Comparison of ENCODE assay signal across 25 cellular contexts in genomic region chr9:34366365-34366764, GRCh38. TPM values are rescaled to one million over a fixed set of nuclear protein-coding genes. Genes with fewer than 3 reads are reported as not detected.
DNase-seq lines count a peak whose midpoint lies in the region; ATAC-seq, FAIRE-seq and TF ChIP-seq lines count a peak whose summit lies in the region.
"Had no signal": no experiment of that assay in that cellular context is flagged by ENCODE, and none has a peak within 500 bp of the region (broad histone marks: within the 10 kb centered on the region; RNA-seq: fewer than 3 reads in every experiment).

No MANE protein-coding gene starts in this region.

- H4K20me1 ChIP-seq in HepG2 (ENCODE audit: insufficient read depth, low read length) (no peaks in the 10 kb centered on the region), OCI-LY7 (ENCODE audit: insufficient read depth, low read length) (no peaks in the 10 kb centered on the region)
- H4K20me1 ChIP-seq: BLaER1 treated with 17β-estradiol and CSF1 and Interleukin-3, amounts not matched to agents 10 nM and 100 nM had no signal

- no peaks in the 10 kb centered on the region for H3K27me3 Mint-ChIP-seq in activated CD8-positive, alpha-beta memory T cell treated with anti-CD3 and anti-CD28 coated beads, Interleukin-2, amount 10 ng/mL, durations not matched to agents 7 days and 5 days
- H3K27me3 Mint-ChIP-seq in endothelial cell (ENCODE audit: unreplicated experiment), result peaks cover 11% of the 10 kb centered on the region
- H3K27me3 Mint-ChIP-seq: B cell; CD4-positive, alpha-beta T cell had no signal

- H3K27ac Mint-ChIP-seq in activated CD8-positive, alpha-beta memory T cell treated with anti-CD3 and anti-CD28 coated beads, Interleukin-2, amount 10 ng/mL, durations not matched to agents 7 days and 5 days, result no peak overlapping the region
- no peak overlapping the region for H3K27ac Mint-ChIP-seq in endothelial cell (ENCODE audit: unreplicated experiment)
- no peak overlapping the region for H3K27ac Mint-ChIP-seq in activated naive CD4-positive, alpha-beta T cell treated with anti-CD3 and anti-CD28 coated beads, Interleukin-2, amount 50 U/mL, for 72 hours
- H3K27ac Mint-ChIP-seq: B cell; CD4-positive, alpha-beta T cell; CD8-positive, alpha-beta T cell had no signal

- H3K36me3 ChIP-seq in HepG2 (replicated peaks in 1 of 2; ENCODE audit: control insufficient read depth in 1 of 2, insufficient read depth in 2 of 2, low read length in 2 of 2), result peaks cover 17 to 22% of the 10 kb centered on the region in 2 experiments
- H3K36me3 ChIP-seq in upper lobe of left lung, result peaks cover 0 to 19% (median 8%) of the 10 kb centered on the region in 4 donors
- no peaks in the 10 kb centered on the region; the same call in 1 of the 2 replicates for H3K36me3 ChIP-seq in OCI-LY7 (ENCODE audit: insufficient read depth, low read length)

- H3K9me3 ChIP-seq in HepG2 (ENCODE audit: low read length), result peaks cover 6% of the 10 kb centered on the region; the same call in 1 of the 2 replicates
- H3K9me3 ChIP-seq in upper lobe of left lung, result no peaks in the 10 kb centered on the region
- no peaks in the 10 kb centered on the region for H3K9me3 ChIP-seq in OCI-LY7 (ENCODE audit: low read length)

- no peaks in the 10 kb centered on the region for H3K9me2 ChIP-seq in OCI-LY7 (ENCODE audit: insufficient read depth, low read length)

- H3K4me1 Mint-ChIP-seq in activated CD8-positive, alpha-beta memory T cell treated with anti-CD3 and anti-CD28 coated beads, Interleukin-2, amount 10 ng/mL, durations not matched to agents 7 days and 5 days, result peaks cover 18% of the 10 kb centered on the region
- peaks cover 44% of the 10 kb centered on the region for H3K4me1 Mint-ChIP-seq in endothelial cell (ENCODE audit: unreplicated experiment)

- TF ChIP-seq CTCF in GM10248 (IDR thresholded peaks at IDR 0.05; ENCODE audit: control extremely low read depth, extremely low read depth, low read depth, missing control alignments) (no peak), endothelial cell (IDR thresholded peaks at IDR 0.05; ENCODE audit: unreplicated experiment) (no peak), HepG2 (CRISPR knock-in tag; IDR thresholded peaks at IDR 0.05) (no peak), upper lobe of left lung (IDR thresholded peaks at IDR 0.05) (no peak), OCI-LY7 (conservative IDR thresholded peaks at IDR 0.05; ENCODE audit: low read length) (no peak)

- no TSS peak for BruUV-seq in HepG2 (replicated peaks; lab: Mats Ljungman, UMichigan)
- no TSS peak for BruUV-seq in OCI-LY7 (replicated peaks; lab: Mats Ljungman, UMichigan)

- no peak for FAIRE-seq in HepG2 (lab: Jason Lieb, UNC)
- FAIRE-seq: A549, D721Med, G401.6, GM12878, GM12892, GM18507 had no signal

- no peak for TF ChIP-seq RAD21 in HepG2 (CRISPR knock-in tag; IDR thresholded peaks at IDR 0.05)

- POLR2A ChIA-PET in GM10248 (lab: Yijun Ruan, JAX) (no interaction called here), HepG2 (lab: Yijun Ruan, JAX) (interaction anchor here (1.6 kb wide), 1 partner anchor 10 kb away, joined by 7 read pairs; the partner anchor contains the start of gene MYORG), OCI-LY7 (lab: Charles Lee) (no interaction called here)

- H3K4me3 Mint-ChIP-seq in activated CD8-positive, alpha-beta memory T cell treated with anti-CD3 and anti-CD28 coated beads, Interleukin-2, amount 10 ng/mL, durations not matched to agents 7 days and 5 days, result no peak overlapping the region
- peak overlapping the region; percentile 75 for H3K4me3 Mint-ChIP-seq in endothelial cell (ENCODE audit: unreplicated experiment)
- H3K4me3 Mint-ChIP-seq: B cell; CD4-positive, alpha-beta T cell; CD8-positive, alpha-beta T cell had no signal

- H2AFZ ChIP-seq in HepG2 (ENCODE audit: low read length) (no peak overlapping the region), OCI-LY7 (ENCODE audit: low read length) (no peak overlapping the region)

- intact Hi-C loops in HepG2 (cut with micrococcal nuclease; ENCODE audit: unreplicated experiment), result no loop called here
- intact Hi-C loops in OCI-LY7 (cut with micrococcal nuclease; ENCODE audit: unreplicated experiment), result no loop called here

- CTCF ChIA-PET in activated CD8-positive, alpha-beta memory T cell treated with anti-CD3 and anti-CD28 coated beads, Interleukin-2, amount 10 ng/mL, durations not matched to agents 7 days and 5 days (lab: Charles Lee), result interaction anchor here (1.2 kb wide), 1 partner anchor 9 kb away, joined by 3 read pairs; no protein-coding TSS in a partner anchor
- CTCF ChIA-PET in GM10248 (lab: Yijun Ruan, JAX) (interaction anchor here (0.8 to 1.8 kb wide), 3 partner anchors 10 to 19 kb away, joined by 3 to 9 read pairs (median 4); no protein-coding TSS in a partner anchor), HepG2 (lab: Yijun Ruan, JAX; ENCODE audit: low intra/inter-chr PET ratio, low total read pairs) (no interaction called here), OCI-LY7 (lab: Charles Lee; ENCODE audit: unreplicated experiment) (no interaction called here)

- H3K4me2 ChIP-seq in HepG2 (ENCODE audit: low read depth, low read length), result no peak overlapping the region
- no peak overlapping the region for H3K4me2 ChIP-seq in OCI-LY7 (ENCODE audit: low read length)
- H3K4me2 ChIP-seq: A549; BLaER1 treated with 17β-estradiol and CSF1 and Interleukin-3, amounts not matched to agents 10 nM and 100 nM had no signal

- H3K36me3 Mint-ChIP-seq in activated CD8-positive, alpha-beta memory T cell treated with anti-CD3 and anti-CD28 coated beads, Interleukin-2, amount 10 ng/mL, durations not matched to agents 7 days and 5 days, result peaks cover 35% of the 10 kb centered on the region
- H3K36me3 Mint-ChIP-seq in endothelial cell (ENCODE audit: low read depth, unreplicated experiment), result peaks cover 50% of the 10 kb centered on the region
- peaks cover 11 to 45% of the 10 kb centered on the region in 2 donors for H3K36me3 Mint-ChIP-seq in activated naive CD4-positive, alpha-beta T cell treated with anti-CD3 and anti-CD28 coated beads, Interleukin-2, amount 50 U/mL, for 72 hours

- H3K27ac ChIP-seq in HepG2 (ENCODE audit: extremely low read length, insufficient read depth, low read length), result no peak overlapping the region
- no peak overlapping the region for H3K27ac ChIP-seq in upper lobe of left lung
- H3K27ac ChIP-seq in OCI-LY7 (ENCODE audit: low read depth, low read length, poor library complexity, severe bottlenecking), result no peak overlapping the region
- H3K27ac ChIP-seq: 22Rv1; A549; BLaER1 treated with 17β-estradiol and CSF1 and Interleukin-3, amounts not matched to agents 10 nM and 100 nM; C4-2B had no signal

- H3K4me1 ChIP-seq in HepG2 (ENCODE audit: insufficient read depth, low read length) (peaks cover 36% of the 10 kb centered on the region), upper lobe of left lung (peaks cover 0 to 7% (median 3%) of the 10 kb centered on the region in 4 donors), OCI-LY7 (ENCODE audit: insufficient read depth, low read length, poor library complexity, severe bottlenecking) (no peaks in the 10 kb centered on the region)
- H3K4me1 ChIP-seq: A549, Caco-2 had no signal

- peaks cover 11% of the 10 kb centered on the region for H3K9me3 Mint-ChIP-seq in activated CD8-positive, alpha-beta memory T cell treated with anti-CD3 and anti-CD28 coated beads, Interleukin-2, amount 10 ng/mL, durations not matched to agents 7 days and 5 days (ENCODE audit: low read depth)
- peaks cover 14% of the 10 kb centered on the region for H3K9me3 Mint-ChIP-seq in endothelial cell (ENCODE audit: unreplicated experiment)
- peaks cover 0 to 12% of the 10 kb centered on the region in 2 donors for H3K9me3 Mint-ChIP-seq in activated naive CD4-positive, alpha-beta T cell treated with anti-CD3 and anti-CD28 coated beads, Interleukin-2, amount 50 U/mL, for 72 hours
- H3K9me3 Mint-ChIP-seq: CD4-positive, alpha-beta T cell; CD8-positive, alpha-beta T cell had no signal

- TF ChIP-seq POLR2A in HepG2 (IDR thresholded peaks at IDR 0.05; ENCODE audit: insufficient read depth in 1 of 2, low read depth in 2 of 2, low read length in 2 of 2) (no peak), upper lobe of left lung (IDR thresholded peaks at IDR 0.05) (no peak)

- TF ChIP-seq EP300 in HepG2 (IDR thresholded peaks at IDR 0.05; ENCODE audit: low read depth in 2 of 2, low read length in 2 of 2) (no peak), HepG2 (CRISPR knock-in tag; IDR thresholded peaks at IDR 0.05; ENCODE audit: borderline replicate concordance) (no peak), upper lobe of left lung (IDR thresholded peaks at IDR 0.05) (no peak)

- DNase-seq in activated CD8-positive, alpha-beta memory T cell treated with anti-CD3 and anti-CD28 coated beads, Interleukin-2, amount 10 ng/mL, durations not matched to agents 7 days and 5 days, result peak; percentile 2
- DNase-seq in activated CD8-positive, alpha-beta memory T cell treated with anti-CD3 and anti-CD28 coated beads for 24 hours, result no peak
- DNase-seq in GM10248 (ENCODE audit: extremely low spot score) (peak; percentile 1), endothelial cell (ENCODE audit: low spot score) (no peak), HepG2 (ENCODE audit: low spot score) (no peak), upper lobe of left lung (no peak), OCI-LY7 (ENCODE audit: low spot score) (no peak)
- no peak for DNase-seq in activated naive CD4-positive, alpha-beta T cell treated with anti-CD3 and anti-CD28 coated beads, Interleukin-2, amount 50 U/mL, for 72 hours (ENCODE audit: low spot score in 2 of 2)
- DNase-seq: AML-193; Caco-2; Calu3; CD4-positive, alpha-beta T cell; DMS79 treated with DMSO at 0.1 percent for 48 hours; GF-D8 had no signal

- H3K27me3 ChIP-seq in HepG2 (ENCODE audit: control insufficient read depth in 1 of 2, insufficient read depth in 2 of 2, low read length in 2 of 2), result no peaks in the 10 kb centered on the region
- no peaks in the 10 kb centered on the region for H3K27me3 ChIP-seq in upper lobe of left lung
- H3K27me3 ChIP-seq: BLaER1 treated with 17β-estradiol and CSF1 and Interleukin-3, amounts not matched to agents 10 nM and 100 nM had no signal

- ATAC-seq in activated CD8-positive, alpha-beta memory T cell treated with anti-CD3 and anti-CD28 coated beads, Interleukin-2, amount 10 ng/mL, durations not matched to agents 7 days and 5 days, result no peak
- ATAC-seq in HepG2 (peak; percentile 40; the same call in 1 of the 3 replicates), upper lobe of left lung (ENCODE audit: low FRiP score in 2 of 2) (no peak)
- ATAC-seq in activated naive CD4-positive, alpha-beta T cell treated with anti-CD3 and anti-CD28 coated beads, Interleukin-2, amount 50 U/mL, for 72 hours, result no peak
- ATAC-seq: A549; CD8-positive, alpha-beta T cell; GM12878 had no signal

- H3K9ac ChIP-seq in HepG2 (ENCODE audit: insufficient read depth, low read depth, low read length), result no peak overlapping the region
- H3K9ac ChIP-seq: BLaER1 treated with 17β-estradiol and CSF1 and Interleukin-3, amounts not matched to agents 10 nM and 100 nM had no signal

- no peak overlapping the region for H3K4me3 ChIP-seq in HepG2 (replicated peaks in 1 of 3; ENCODE audit: insufficient read depth in 1 of 3, low read depth in 2 of 3, low read length in 3 of 3)
- no peak overlapping the region for H3K4me3 ChIP-seq in upper lobe of left lung
- H3K4me3 ChIP-seq in OCI-LY7 (ENCODE audit: low read depth, low read length, poor library complexity, severe bottlenecking), result no peak overlapping the region
- H3K4me3 ChIP-seq: A549; BLaER1 treated with 17β-estradiol and CSF1 and Interleukin-3, amounts not matched to agents 10 nM and 100 nM; GM12878 had no signal

- WGBS in HepG2 (ENCODE audit: low lambda C conversion rate), result 59% methylated on average over 2 of the region's 2 CpGs
- 91 to 97% methylated on average over 2 of the region's 2 CpGs for WGBS in upper lobe of left lung, 2 donors

- H3K79me2 ChIP-seq in HepG2 (ENCODE audit: insufficient read depth, low read length), result no peaks in the 10 kb centered on the region
- no peaks in the 10 kb centered on the region for H3K79me2 ChIP-seq in OCI-LY7 (ENCODE audit: insufficient read depth, low read depth, low read length)

- in situ Hi-C loops in HepG2 (cut with HindIII; ENCODE audit: extremely low pct_ligation_motif_present, low pct_unique_long_range_greater_than_20kb), result no loop called here

RNA-seq across cellular contexts. Expression of gene MYORG, which starts 10.3 kb away (rescaled TPM):
- 1 to 10 TPM; 3.7 to 4.2 TPM for total RNA-seq in activated CD8-positive, alpha-beta memory T cell treated with anti-CD3 and anti-CD28 coated beads, Interleukin-2, amount 10 ng/mL, durations not matched to agents 7 days and 5 days
- total RNA-seq in endothelial cell (ENCODE audit: unreplicated experiment), result 77.0 TPM
- total RNA-seq in HepG2 (2016; rRNA removed; fragmentation: Illumina TruSeq; extraction: Trizol), result 14.3 and 22.4 TPM in 2 replicates
- 1.7 and 2.0 TPM in 2 replicates for total RNA-seq in HepG2 (2016; cell fraction: cytosol; rRNA removed; fragmentation: Illumina TruSeq; extraction: Trizol; ENCODE audit: low read depth)
- total RNA-seq in HepG2 (2016; cell fraction: insoluble cytoplasmic fraction; rRNA removed; fragmentation: Illumina TruSeq; extraction: Trizol), result 12.6 and 22.5 TPM in 2 replicates
- total RNA-seq in HepG2 (2016; cell fraction: membrane; rRNA removed; fragmentation: Illumina TruSeq; extraction: Trizol), result 9.5 and 9.9 TPM in 2 replicates
- 28.9 and 34.2 TPM in 2 replicates for total RNA-seq in HepG2 (2016; cell fraction: nucleus; rRNA removed; fragmentation: Illumina TruSeq; extraction: Trizol)
- polyA plus RNA-seq in HepG2 (2011; rRNA removed), result 11.1 and 11.9 TPM in 2 replicates
- polyA plus RNA-seq in HepG2 (2011; cell fraction: cytosol; rRNA removed), result 12.3 and 12.9 TPM in 2 replicates
- polyA plus RNA-seq in HepG2 (2011; cell fraction: nucleus; rRNA removed), result 10.1 and 11.3 TPM in 2 replicates
- polyA plus RNA-seq in HepG2 (2012), result 29.5 and 34.5 TPM in 2 replicates
- 1.9 and 2.0 TPM in 2 replicates for polyA plus RNA-seq in HepG2 (2016; cell fraction: cytosol; fragmentation: Illumina TruSeq; extraction: Trizol; ENCODE audit: low read depth)
- polyA plus RNA-seq in HepG2 (2016; cell fraction: insoluble cytoplasmic fraction; fragmentation: Illumina TruSeq; extraction: Trizol; ENCODE audit: low read depth), result 14.7 and 17.6 TPM in 2 replicates
- 4.6 and 5.0 TPM in 2 replicates for polyA plus RNA-seq in HepG2 (2016; cell fraction: membrane; fragmentation: Illumina TruSeq; extraction: Trizol; ENCODE audit: low read depth)
- 47.4 and 50.2 TPM in 2 replicates for polyA plus RNA-seq in HepG2 (2016; cell fraction: nucleus; fragmentation: Illumina TruSeq; extraction: Trizol; ENCODE audit: insufficient read depth, low read depth)
- 4.7 and 30.4 TPM in 2 replicates for polyA minus RNA-seq in HepG2 (2011; rRNA and poly(A)+ RNA removed; ENCODE audit: low replicate concordance)
- 24.9 and 26.6 TPM in 2 replicates for polyA minus RNA-seq in HepG2 (2011; cell fraction: cytosol; rRNA and poly(A)+ RNA removed)
- 5.0 and 6.7 TPM in 2 replicates for polyA minus RNA-seq in HepG2 (2011; cell fraction: nucleus; rRNA and poly(A)+ RNA removed)
- 1 to 10 TPM; 2.2 to 4.6 TPM for total RNA-seq in activated naive CD4-positive, alpha-beta T cell treated with anti-CD3 and anti-CD28 coated beads, Interleukin-2, amount 50 U/mL, for 72 hours
- total RNA-seq in upper lobe of left lung, result 10 to 100 TPM in 2 of 6 donors, 1 to 10 TPM in 4; 2.1 to 11.6 (median 7.4) TPM
- 0.98 and 1.0 TPM in 2 replicates for total RNA-seq in OCI-LY7 (2014; rRNA removed; shearing (Covaris generic))
- 3.9 and 4.0 TPM in 2 replicates for total RNA-seq in OCI-LY7 (2022)

RNA-seq across cellular contexts. Expression of gene NUDT2, which starts 37.0 kb away (rescaled TPM):
- total RNA-seq in activated CD8-positive, alpha-beta memory T cell treated with anti-CD3 and anti-CD28 coated beads, Interleukin-2, amount 10 ng/mL, durations not matched to agents 7 days and 5 days, result 10 to 100 TPM; 28.9 to 29.7 TPM
- total RNA-seq in endothelial cell (ENCODE audit: unreplicated experiment) (16.8 TPM), HepG2 (2016; rRNA removed; fragmentation: Illumina TruSeq; extraction: Trizol) (19.9 and 28.0 TPM in 2 replicates), upper lobe of left lung (10 to 100 TPM in 4 of 6 donors, 1 to 10 TPM in 2; 4.2 to 17.8 (median 11.2) TPM), OCI-LY7 (2022) (26.7 and 28.0 TPM in 2 replicates)
- total RNA-seq in HepG2 (2016; cell fraction: cytosol; rRNA removed; fragmentation: Illumina TruSeq; extraction: Trizol; ENCODE audit: low read depth), result 10.3 and 10.9 TPM in 2 replicates
- 19.3 and 30.3 TPM in 2 replicates for total RNA-seq in HepG2 (2016; cell fraction: insoluble cytoplasmic fraction; rRNA removed; fragmentation: Illumina TruSeq; extraction: Trizol)
- 15.4 and 16.7 TPM in 2 replicates for total RNA-seq in HepG2 (2016; cell fraction: membrane; rRNA removed; fragmentation: Illumina TruSeq; extraction: Trizol)
- 7.0 and 9.3 TPM in 2 replicates for total RNA-seq in HepG2 (2016; cell fraction: nucleus; rRNA removed; fragmentation: Illumina TruSeq; extraction: Trizol)
- 19.9 and 24.6 TPM in 2 replicates for polyA plus RNA-seq in HepG2 (2011; rRNA removed)
- polyA plus RNA-seq in HepG2 (2011; cell fraction: cytosol; rRNA removed), result 24.3 and 27.3 TPM in 2 replicates
- 6.9 and 7.0 TPM in 2 replicates for polyA plus RNA-seq in HepG2 (2011; cell fraction: nucleus; rRNA removed)
- polyA plus RNA-seq in HepG2 (2012), result 11.3 and 13.8 TPM in 2 replicates
- polyA plus RNA-seq in HepG2 (2016; cell fraction: cytosol; fragmentation: Illumina TruSeq; extraction: Trizol; ENCODE audit: low read depth), result 7.8 and 8.4 TPM in 2 replicates
- polyA plus RNA-seq in HepG2 (2016; cell fraction: insoluble cytoplasmic fraction; fragmentation: Illumina TruSeq; extraction: Trizol; ENCODE audit: low read depth), result 22.0 and 27.3 TPM in 2 replicates
- 11.0 and 15.4 TPM in 2 replicates for polyA plus RNA-seq in HepG2 (2016; cell fraction: membrane; fragmentation: Illumina TruSeq; extraction: Trizol; ENCODE audit: low read depth)
- polyA plus RNA-seq in HepG2 (2016; cell fraction: nucleus; fragmentation: Illumina TruSeq; extraction: Trizol; ENCODE audit: insufficient read depth, low read depth), result 13.5 and 15.5 TPM in 2 replicates
- 12.3 and 17.3 TPM in 2 replicates for polyA minus RNA-seq in HepG2 (2011; rRNA and poly(A)+ RNA removed; ENCODE audit: low replicate concordance)
- 3.1 and 4.8 TPM in 2 replicates for polyA minus RNA-seq in HepG2 (2011; cell fraction: cytosol; rRNA and poly(A)+ RNA removed)
- 3.5 and 5.1 TPM in 2 replicates for polyA minus RNA-seq in HepG2 (2011; cell fraction: nucleus; rRNA and poly(A)+ RNA removed)
- total RNA-seq in activated naive CD4-positive, alpha-beta T cell treated with anti-CD3 and anti-CD28 coated beads, Interleukin-2, amount 50 U/mL, for 72 hours, result 10 to 100 TPM; 42.7 to 42.9 TPM
- total RNA-seq in OCI-LY7 (2014; rRNA removed; shearing (Covaris generic)), result 23.8 and 27.7 TPM in 2 replicates

RNA-seq across cellular contexts. Expression of gene KIF24, which starts 37.3 kb away (rescaled TPM):
- total RNA-seq in activated CD8-positive, alpha-beta memory T cell treated with anti-CD3 and anti-CD28 coated beads, Interleukin-2, amount 10 ng/mL, durations not matched to agents 7 days and 5 days, result 10 to 100 TPM in 1 of 2 experiments, 1 to 10 TPM in 1; 9.3 to 13.6 TPM
- total RNA-seq in endothelial cell (ENCODE audit: unreplicated experiment) (2.2 TPM), HepG2 (2016; rRNA removed; fragmentation: Illumina TruSeq; extraction: Trizol) (2.8 and 3.0 TPM in 2 replicates), upper lobe of left lung (1 to 10 TPM in 5 of 6 donors, under 1 TPM in 1; 0.72 to 3.2 (median 1.6) TPM), OCI-LY7 (2022) (13.9 and 15.8 TPM in 2 replicates)
- 0.61 and 0.79 TPM in 2 replicates for total RNA-seq in HepG2 (2016; cell fraction: cytosol; rRNA removed; fragmentation: Illumina TruSeq; extraction: Trizol; ENCODE audit: low read depth)
- total RNA-seq in HepG2 (2016; cell fraction: insoluble cytoplasmic fraction; rRNA removed; fragmentation: Illumina TruSeq; extraction: Trizol), result 2.9 and 3.1 TPM in 2 replicates
- 0.96 and 1.1 TPM in 2 replicates for total RNA-seq in HepG2 (2016; cell fraction: membrane; rRNA removed; fragmentation: Illumina TruSeq; extraction: Trizol)
- total RNA-seq in HepG2 (2016; cell fraction: nucleus; rRNA removed; fragmentation: Illumina TruSeq; extraction: Trizol), result 4.0 and 4.2 TPM in 2 replicates
- polyA plus RNA-seq in HepG2 (2011; rRNA removed), result 1.1 TPM in 2 replicates
- 0.53 and 0.70 TPM in 2 replicates for polyA plus RNA-seq in HepG2 (2011; cell fraction: cytosol; rRNA removed)
- 1.7 and 1.9 TPM in 2 replicates for polyA plus RNA-seq in HepG2 (2011; cell fraction: nucleus; rRNA removed)
- 0.40 and 0.67 TPM in 2 replicates for polyA plus RNA-seq in HepG2 (2012)
- 0.29 and 0.34 TPM in 2 replicates for polyA plus RNA-seq in HepG2 (2016; cell fraction: cytosol; fragmentation: Illumina TruSeq; extraction: Trizol; ENCODE audit: low read depth)
- polyA plus RNA-seq in HepG2 (2016; cell fraction: insoluble cytoplasmic fraction; fragmentation: Illumina TruSeq; extraction: Trizol; ENCODE audit: low read depth), result 1.7 and 2.2 TPM in 2 replicates
- 0.55 and 0.58 TPM in 2 replicates for polyA plus RNA-seq in HepG2 (2016; cell fraction: membrane; fragmentation: Illumina TruSeq; extraction: Trizol; ENCODE audit: low read depth)
- polyA plus RNA-seq in HepG2 (2016; cell fraction: nucleus; fragmentation: Illumina TruSeq; extraction: Trizol; ENCODE audit: insufficient read depth, low read depth), result 3.6 and 4.2 TPM in 2 replicates
- polyA minus RNA-seq in HepG2 (2011; rRNA and poly(A)+ RNA removed; ENCODE audit: low replicate concordance), result 2.8 and 24.8 TPM in 2 replicates
- 0.89 and 1.1 TPM in 2 replicates for polyA minus RNA-seq in HepG2 (2011; cell fraction: cytosol; rRNA and poly(A)+ RNA removed)
- polyA minus RNA-seq in HepG2 (2011; cell fraction: nucleus; rRNA and poly(A)+ RNA removed), result 2.9 and 4.0 TPM in 2 replicates
- 1 to 10 TPM; 6.1 to 7.3 TPM for total RNA-seq in activated naive CD4-positive, alpha-beta T cell treated with anti-CD3 and anti-CD28 coated beads, Interleukin-2, amount 50 U/mL, for 72 hours
- 16.3 and 19.4 TPM in 2 replicates for total RNA-seq in OCI-LY7 (2014; rRNA removed; shearing (Covaris generic))

Comparison
In these comparisons a context has a peak if more than half of its experiments do, and no peak if none do; other contexts are left out.
1. DNase-seq: peak in activated CD8-positive, alpha-beta memory T cell treated with anti-CD3 and anti-CD28 coated beads, Interleukin-2, amount 10 ng/mL, durations not matched to agents 7 days and 5 days (single experiment) and GM10248 (single experiment); none in activated CD8-positive, alpha-beta memory T cell treated with anti-CD3 and anti-CD28 coated beads for 24 hours (single experiment), endothelial cell (single experiment), HepG2 (single experiment), activated naive CD4-positive, alpha-beta T cell treated with anti-CD3 and anti-CD28 coated beads, Interleukin-2, amount 50 U/mL, for 72 hours (0 of 2), upper lobe of left lung (0 of 2) and OCI-LY7 (single experiment).
2. CTCF ChIA-PET loops: an anchor here in activated CD8-positive, alpha-beta memory T cell treated with anti-CD3 and anti-CD28 coated beads, Interleukin-2, amount 10 ng/mL, durations not matched to agents 7 days and 5 days (1.2 kb wide) and GM10248 (0.8 to 1.8 kb wide); none called in HepG2 and OCI-LY7.